26 cellular contexts compared by ENCODE assay signal in genomic region chr2:8918412-8918811, GRCh38.
"Had no signal": no experiment of that assay in that cellular context is flagged by ENCODE, and none has a peak within 500 bp of the region (broad histone marks: within the 10 kb centered on the region; RNA-seq: fewer than 3 reads in every experiment).

No MANE protein-coding gene starts in this region.

- H3K27ac Mint-ChIP-seq: activated B cell treated with CpG ODN at 0.5 μM for 24 hours; activated CD4-positive, alpha-beta T cell treated with anti-CD3 and anti-CD28 coated beads, Interleukin-2, amount 10 ng/mL, durations not matched to agents 24 days and 14 days; activated CD8-positive, alpha-beta memory T cell treated with anti-CD3 and anti-CD28 coated beads, Interleukin-2, amount 10 ng/mL, durations not matched to agents 7 days and 5 days; activated naive CD4-positive, alpha-beta T cell treated with anti-CD3 and anti-CD28 coated beads for 36 hours; activated naive CD8-positive, alpha-beta T cell; activated T-cell treated with anti-CD3 and anti-CD28 coated beads, Interleukin-2, amount 50 U/mL, for 24 hours; activated T-helper 17 cell treated with anti-CD3 and anti-CD28 coated beads, Interleukin-2, amount 50 U/mL, for 72 hours; brain; T-helper 17 cell had no signal

- H3K4me1 Mint-ChIP-seq: activated B cell treated with CpG ODN at 0.5 μM for 24 hours; activated CD4-positive, alpha-beta T cell treated with anti-CD3 and anti-CD28 coated beads, Interleukin-2, amount 10 ng/mL, durations not matched to agents 24 days and 14 days; activated CD8-positive, alpha-beta memory T cell treated with anti-CD3 and anti-CD28 coated beads, Interleukin-2, amount 10 ng/mL, durations not matched to agents 7 days and 5 days; activated T-helper 17 cell treated with anti-CD3 and anti-CD28 coated beads, Interleukin-2, amount 50 U/mL, for 72 hours; brain; central memory CD8-positive, alpha-beta T cell; T-helper 17 cell had no signal

- DNase-seq: activated B cell treated with CpG ODN at 0.5 μM for 24 hours; activated CD4-positive, alpha-beta T cell treated with anti-CD3 and anti-CD28 coated beads for 1 hour; activated CD4-positive, alpha-beta T cell treated with anti-CD3 and anti-CD28 coated beads, Interleukin-2, amount 10 ng/mL, durations not matched to agents 24 days and 14 days; activated CD4-positive, alpha-beta T cell treated with anti-CD3 and anti-CD28 coated beads, Interleukin-2, amount 50 U/mL, for 48 hours; activated CD8-positive, alpha-beta memory T cell treated with anti-CD3 and anti-CD28 coated beads, Interleukin-2, amount 10 ng/mL, durations not matched to agents 7 days and 5 days; activated gamma-delta T cell; activated naive CD4-positive, alpha-beta T cell treated with anti-CD3 and anti-CD28 coated beads for 36 hours; activated T-cell treated with anti-CD3 and anti-CD28 coated beads, Interleukin-2, amount 50 U/mL, for 24 hours; amygdala; Kasumi-1; KBM-7; NCI-H1092; NCI-H1436 treated with DMSO at 0.1 percent for 48 hours; NCI-H187 treated with DMSO at 0.1 percent for 48 hours; NCI-H2081 treated with DMSO at 0.1 percent for 48 hours; NCI-H2171; NCI-H2227 treated with DMSO at 0.1 percent for 48 hours; NCI-H510A; NCI-H526 treated with DMSO at 0.1 percent for 48 hours; SIG-M5; T-helper 17 cell; T-helper 9 cell had no signal

- H3K36me3 Mint-ChIP-seq: activated CD8-positive, alpha-beta memory T cell treated with anti-CD3 and anti-CD28 coated beads, Interleukin-2, amount 10 ng/mL, durations not matched to agents 7 days and 5 days; activated naive CD8-positive, alpha-beta T cell had no signal

- H3K9me3 Mint-ChIP-seq: activated CD4-positive, alpha-beta T cell treated with anti-CD3 and anti-CD28 coated beads, Interleukin-2, amount 10 ng/mL, durations not matched to agents 24 days and 14 days; activated naive CD4-positive, alpha-beta T cell treated with anti-CD3 and anti-CD28 coated beads for 36 hours; activated T-helper 17 cell treated with anti-CD3 and anti-CD28 coated beads, Interleukin-2, amount 50 U/mL, for 72 hours; central memory CD8-positive, alpha-beta T cell had no signal

- H3K27me3 Mint-ChIP-seq: activated B cell treated with CpG ODN at 0.5 μM for 24 hours; activated naive CD8-positive, alpha-beta T cell; activated T-cell treated with anti-CD3 and anti-CD28 coated beads, Interleukin-2, amount 50 U/mL, for 24 hours; activated T-helper 17 cell treated with anti-CD3 and anti-CD28 coated beads, Interleukin-2, amount 50 U/mL, for 72 hours; brain; T-helper 17 cell had no signal

- ATAC-seq: activated CD8-positive, alpha-beta memory T cell treated with anti-CD3 and anti-CD28 coated beads, Interleukin-2, amount 10 ng/mL, durations not matched to agents 7 days and 5 days; activated T-helper 17 cell treated with anti-CD3 and anti-CD28 coated beads, Interleukin-2, amount 50 U/mL, for 72 hours; T-helper 17 cell had no signal

- H3K4me3 Mint-ChIP-seq: activated B cell treated with CpG ODN at 0.5 μM for 24 hours; activated CD4-positive, alpha-beta T cell treated with anti-CD3 and anti-CD28 coated beads, Interleukin-2, amount 10 ng/mL, durations not matched to agents 24 days and 14 days; activated CD8-positive, alpha-beta memory T cell treated with anti-CD3 and anti-CD28 coated beads, Interleukin-2, amount 10 ng/mL, durations not matched to agents 7 days and 5 days; activated naive CD4-positive, alpha-beta T cell treated with anti-CD3 and anti-CD28 coated beads for 36 hours; activated naive CD8-positive, alpha-beta T cell; activated T-cell treated with anti-CD3 and anti-CD28 coated beads, Interleukin-2, amount 50 U/mL, for 24 hours; activated T-helper 17 cell treated with anti-CD3 and anti-CD28 coated beads, Interleukin-2, amount 50 U/mL, for 72 hours; brain; central memory CD8-positive, alpha-beta T cell; T-helper 17 cell had no signal
